In the genomic region with DNA sequence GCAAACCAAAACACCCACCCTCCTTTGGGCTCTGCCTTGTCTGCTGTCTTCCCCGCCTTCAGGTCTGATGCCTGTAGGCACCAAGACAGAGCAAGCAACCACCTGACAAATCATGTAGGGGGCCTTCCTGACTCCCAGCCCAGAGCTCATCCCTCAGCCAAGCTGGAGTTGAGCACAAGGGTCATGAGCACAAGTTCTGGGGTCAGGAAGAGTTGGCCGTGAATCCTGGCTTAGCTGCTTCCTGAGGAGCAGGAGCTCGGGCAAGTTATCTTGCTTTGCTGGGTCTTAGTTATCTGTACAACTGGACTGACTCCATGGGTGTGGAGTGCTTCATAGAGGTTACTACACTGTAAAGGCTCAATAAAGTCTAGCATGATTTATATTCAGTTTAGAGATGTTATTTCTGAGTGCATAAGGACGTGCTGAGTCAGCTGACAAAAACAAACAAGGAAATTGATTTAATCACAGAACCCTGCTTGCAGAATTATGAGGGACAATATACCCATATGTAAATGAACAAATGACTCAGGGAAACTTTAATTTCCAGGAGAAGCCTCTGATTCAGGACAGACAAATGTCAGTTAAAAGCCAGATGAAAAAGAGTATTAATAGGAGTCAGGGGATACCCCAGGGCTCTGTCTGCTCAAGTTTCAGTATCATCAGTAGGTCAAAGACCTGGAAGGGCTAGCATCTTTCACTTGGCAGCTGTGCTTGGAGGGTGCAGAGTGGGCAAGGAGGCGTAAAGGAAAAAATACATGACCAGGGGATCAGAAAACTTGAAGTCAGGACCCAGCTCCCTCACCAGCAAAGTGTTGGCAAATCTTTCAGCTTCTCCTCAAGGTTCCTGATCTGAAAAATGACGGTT, we compare ENCODE assay signal across 10 cellular contexts. TPM values are rescaled to one million over a fixed set of nuclear protein-coding genes. Genes with fewer than 3 reads are reported as not detected.
DNase-seq lines count a peak whose midpoint lies in the region; ATAC-seq and TF ChIP-seq lines count a peak whose summit lies in the region.
"Had no signal": no experiment of that assay in that cellular context is flagged by ENCODE, and none has a peak within 500 bp of the region (broad histone marks: within the 10 kb centered on the region; RNA-seq: fewer than 3 reads in every experiment).

No MANE protein-coding gene starts in this region.

- H3K9me3 ChIP-seq in heart right ventricle = no peaks in the 10 kb centered on the region
- H3K9me3 ChIP-seq: SJSA1 had no signal

- intact Hi-C loops in heart right ventricle (cut with DNase I) = no loop called here

- no peaks in the 10 kb centered on the region for H3K27me3 ChIP-seq in heart right ventricle
- H3K27me3 ChIP-seq: SJSA1 had no signal

- peak; percentile 6 for DNase-seq in NCI-H2029 treated with DMSO at 0.1 percent for 48 hours (lab: John Stamatoyannopoulos, UW)
- no peak for DNase-seq in NCI-H2029 (lab: John Stamatoyannopoulos, UW)
- no peak for DNase-seq in heart right ventricle
- DNase-seq in stromal cell of bone marrow (ENCODE audit: low read depth) = peak; percentile 52
- DNase-seq in NCI-H524 treated with DMSO at 0.1 percent for 48 hours (lab: John Stamatoyannopoulos, UW) = no peak
- DNase-seq in NCI-H187 treated with DMSO at 0.1 percent for 48 hours (lab: John Stamatoyannopoulos, UW) = no peak
- DNase-seq in NCI-H146 treated with DMSO at 0.1 percent for 48 hours (lab: John Stamatoyannopoulos, UW; ENCODE audit: unreplicated experiment) = no peak

- H3K27ac ChIP-seq in heart right ventricle = peak overlapping the region in 4 of 10 donors; percentile 13 to 84 (median 46)
- H3K27ac ChIP-seq: SJSA1 had no signal

- H3K4me3 ChIP-seq in heart right ventricle = no peak overlapping the region
- H3K4me3 ChIP-seq: SJSA1 had no signal

- ATAC-seq in SK-N-SH treated with all-trans-retinoic acid at 6 μM for 48 hours (peak; percentile 19), heart right ventricle (peak; percentile 14 to 41 (median 25))

- peaks cover 8 to 56% (median 17%) of the 10 kb centered on the region in 9 donors for H3K4me1 ChIP-seq in heart right ventricle

- 53 to 57% methylated on average over 6 of the region's 6 CpGs for WGBS in heart right ventricle, 2 donors

- peaks cover 0 to 81% (median 24%) of the 10 kb centered on the region in 9 donors for H3K36me3 ChIP-seq in heart right ventricle

- no peak for TF ChIP-seq CTCF in heart right ventricle (IDR thresholded peaks at IDR 0.05)

TF ChIP-seq in SK-N-SH treated with all-trans-retinoic acid at 6 μM for 48 hours, 23 proteins besides CTCF, POLR2A, EP300 and RAD21:
- TF ChIP-seq PPARA (CRISPR knock-in tag; IDR thresholded peaks at IDR 0.05; ENCODE audit: borderline replicate concordance) (no peak), ISL1 (CRISPR knock-in tag; IDR thresholded peaks at IDR 0.05) (no peak), RARB (CRISPR knock-in tag; IDR thresholded peaks at IDR 0.05) (no peak), GLIS3 (CRISPR knock-in tag; IDR thresholded peaks at IDR 0.05) (no peak)
TF ChIP-seq in SK-N-SH treated with all-trans-retinoic acid at 6 μM for 48 hours: peak in this region for 0.

RNA-seq across cellular contexts. Expression of a gene that starts 15.1 kb away (rescaled TPM):
- total RNA-seq in heart right ventricle = 100 to 1,000 TPM in 2 of 10 donors, 10 to 100 TPM in 7, 1 to 10 TPM in 1; 3.8 to 178 (median 69.1) TPM
- 100 to 1,000 TPM in 1 of 2 donors, 10 to 100 TPM in 1; 71.5 to 398 TPM for polyA plus RNA-seq in heart right ventricle
- total RNA-seq: SJSA1 had no signal

RNA-seq across cellular contexts. Expression of a gene that starts 22.8 kb away (rescaled TPM):
- total RNA-seq in heart right ventricle = under 1 TPM in 1 of 10 donors, not detected in 9; 0.64 TPM
- polyA plus RNA-seq in heart right ventricle = under 1 TPM in 1 of 2 donors, not detected in 1; 0.12 TPM
- total RNA-seq: lung microvascular endothelial cell, SJSA1 had no signal

RNA-seq across cellular contexts. Expression of a gene that starts 29.4 kb away (rescaled TPM):
- total RNA-seq in heart right ventricle = under 1 TPM in 2 of 10 donors, not detected in 8; 0.26 to 0.28 TPM
- under 1 TPM in 1 of 2 donors, not detected in 1; 0.75 TPM for polyA plus RNA-seq in heart right ventricle
- total RNA-seq: lung microvascular endothelial cell, SJSA1 had no signal

Comparison
In these comparisons a context has a peak if more than half of its experiments do, and no peak if none do; other contexts are left out.
1. DNase-seq: peak in NCI-H2029 treated with DMSO at 0.1 percent for 48 hours (single experiment) and stromal cell of bone marrow (single experiment); none in NCI-H2029 (single experiment), heart right ventricle (0 of 2), NCI-H524 treated with DMSO at 0.1 percent for 48 hours (single experiment), NCI-H187 treated with DMSO at 0.1 percent for 48 hours (single experiment) and NCI-H146 treated with DMSO at 0.1 percent for 48 hours (single experiment).